In genomic region chr18:44811586-44812125, GRCh38 we compare ENCODE assay signal across 16 cellular contexts.
"Had no signal": no experiment of that assay in that cellular context is flagged by ENCODE, and none has a peak within 500 bp of the region (broad histone marks: within the 10 kb centered on the region; RNA-seq: fewer than 3 reads in every experiment).

No MANE protein-coding gene starts in this region.

- ATAC-seq: activated naive CD4-positive, alpha-beta T cell treated with anti-CD3 and anti-CD28 coated beads, Interleukin-2, amount 50 U/mL, for 72 hours; activated T-cell treated with anti-CD3 and anti-CD28 coated beads, Interleukin-2, amount 50 U/mL, for 72 hours; left colon; natural killer cell; stimulated activated naive CD8-positive, alpha-beta T cell treated with anti-CD3 and anti-CD28 coated beads, Interleukin-15, Interleukin-2, amounts not matched to agents 100 U/mL and 50 U/mL, for 24 hours had no signal

- H3K36me3 Mint-ChIP-seq: activated naive CD4-positive, alpha-beta T cell treated with anti-CD3 and anti-CD28 coated beads, Interleukin-2, amount 50 U/mL, for 72 hours; natural killer cell had no signal

- H3K27ac Mint-ChIP-seq: activated naive CD4-positive, alpha-beta T cell treated with anti-CD3 and anti-CD28 coated beads, Interleukin-2, amount 50 U/mL, for 72 hours; activated T-cell treated with anti-CD3 and anti-CD28 coated beads, Interleukin-2, amount 50 U/mL, for 72 hours; natural killer cell had no signal

- H3K9me3 Mint-ChIP-seq: activated T-cell treated with anti-CD3 and anti-CD28 coated beads, Interleukin-2, amount 50 U/mL, for 72 hours; natural killer cell had no signal

- DNase-seq: activated CD4-positive, CD25-positive, alpha-beta regulatory T cell treated with anti-CD3 and anti-CD28 coated beads, Interleukin-2, amount 50 U/mL, for 72 hours; activated effector memory CD4-positive, alpha-beta T cell treated with anti-CD3 and anti-CD28 coated beads, Interleukin-2, amount 50 U/mL, for 16 hours; activated T-cell treated with anti-CD3 and anti-CD28 coated beads, Interleukin-2, amount 50 U/mL, for 72 hours; cerebellar nuclear complex; effector CD4-positive, alpha-beta T cell; hypothalamus; islet precursor cell; left colon; natural killer cell; stimulated activated CD4-positive, alpha-beta T cell treated with anti-CD3 and anti-CD28 coated beads, Interleukin-12 subunit alpha, Interleukin-12 subunit beta, amount 100 ng/mL, for 4 hours; stimulated activated CD4-positive, alpha-beta T cell treated with anti-CD3 and anti-CD28 coated beads, Interleukin-1b, Interleukin-23, amount 100 ng/mL, for 48 hours; stimulated activated CD8-positive, alpha-beta memory T cell treated with anti-CD3 and anti-CD28 coated beads, Interleukin-4, amount 100 ng/mL, for 48 hours; stimulated activated naive CD8-positive, alpha-beta T cell treated with anti-CD3 and anti-CD28 coated beads, Interleukin-15, Interleukin-2, amounts not matched to agents 100 U/mL and 50 U/mL, for 24 hours; substantia nigra; uterus had no signal

- H3K4me3 Mint-ChIP-seq: activated T-cell treated with anti-CD3 and anti-CD28 coated beads, Interleukin-2, amount 50 U/mL, for 72 hours; natural killer cell had no signal
